ENCODE assay signal across 2 cellular contexts in genomic region chr5:134976841-134977240, GRCh38.
TF ChIP-seq lines count a peak whose summit lies in the region.

No MANE protein-coding gene starts in this region.

TF ChIP-seq in GM23338, 12 proteins besides CTCF, POLR2A, EP300 and RAD21:
- TF ChIP-seq NANOG (IDR thresholded peaks at IDR 0.05; ENCODE audit: borderline replicate concordance): no peak
- TF ChIP-seq, protein P1, sequence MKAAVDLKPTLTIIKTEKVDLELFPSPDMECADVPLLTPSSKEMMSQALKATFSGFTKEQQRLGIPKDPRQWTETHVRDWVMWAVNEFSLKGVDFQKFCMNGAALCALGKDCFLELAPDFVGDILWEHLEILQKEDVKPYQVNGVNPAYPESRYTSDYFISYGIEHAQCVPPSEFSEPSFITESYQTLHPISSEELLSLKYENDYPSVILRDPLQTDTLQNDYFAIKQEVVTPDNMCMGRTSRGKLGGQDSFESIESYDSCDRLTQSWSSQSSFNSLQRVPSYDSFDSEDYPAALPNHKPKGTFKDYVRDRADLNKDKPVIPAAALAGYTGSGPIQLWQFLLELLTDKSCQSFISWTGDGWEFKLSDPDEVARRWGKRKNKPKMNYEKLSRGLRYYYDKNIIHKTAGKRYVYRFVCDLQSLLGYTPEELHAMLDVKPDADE (IDR thresholded peaks at IDR 0.05): no peak
- TF ChIP-seq CREB1 (CRISPR knock-in tag; IDR thresholded peaks at IDR 0.05; ENCODE audit: low read depth): no peak
- no peak for TF ChIP-seq JUNB (IDR thresholded peaks at IDR 0.05; ENCODE audit: unreplicated experiment)
- TF ChIP-seq EZH2 (IDR thresholded peaks at IDR 0.05; ENCODE audit: low read depth, unreplicated experiment): no peak
- no peak for TF ChIP-seq STAT1 (IDR thresholded peaks at IDR 0.05; ENCODE audit: unreplicated experiment)
- TF ChIP-seq ZNF114 (CRISPR knock-in tag; IDR thresholded peaks at IDR 0.05): no peak
- no peak for TF ChIP-seq EZH2phosphoT487 (IDR thresholded peaks at IDR 0.05; ENCODE audit: unreplicated experiment)
- TF ChIP-seq ZNF331 (CRISPR knock-in tag; IDR thresholded peaks at IDR 0.05; ENCODE audit: low read depth): no peak
TF ChIP-seq in GM23338: peak in this region for 0.

TF ChIP-seq in K562, 482 proteins besides CTCF, POLR2A, EP300 and RAD21:
- no peak for TF ChIP-seq ZNF79 (CRISPR knock-in tag; IDR thresholded peaks at IDR 0.05; ENCODE audit: low read depth)
- peak; percentile 66 for TF ChIP-seq ZFP36 (IDR thresholded peaks at IDR 0.05; ENCODE audit: low read depth, low read length, partially characterized antibody)
